1 cellular context compared by ENCODE assay signal in the genomic region with DNA sequence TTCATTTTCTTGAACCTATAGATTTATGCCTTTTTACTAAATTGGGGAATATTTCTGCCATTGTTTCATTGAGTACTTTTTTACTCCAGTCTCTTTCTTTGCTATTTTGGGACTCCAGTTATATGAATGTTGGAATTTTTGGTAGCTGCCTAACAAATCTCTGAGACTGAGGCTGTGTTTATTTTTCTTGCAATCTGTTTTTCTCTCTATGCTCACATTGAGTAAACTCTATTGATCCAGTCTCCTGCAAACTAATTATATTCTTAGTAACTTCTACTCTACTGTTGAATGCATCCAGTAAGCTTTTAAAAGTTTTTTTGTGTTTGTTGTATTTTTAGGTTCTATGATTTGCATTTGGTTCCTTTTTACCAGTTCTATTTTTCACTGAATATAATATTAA.
TF ChIP-seq lines count a peak whose summit lies in the region.

No MANE protein-coding gene starts in this region.

TF ChIP-seq in WTC11, 78 proteins besides CTCF, POLR2A, EP300 and RAD21 (continued from another document):
- no peak for TF ChIP-seq ETV6 (CRISPR knock-in tag; IDR thresholded peaks at IDR 0.05)
- TF ChIP-seq, protein P1, sequence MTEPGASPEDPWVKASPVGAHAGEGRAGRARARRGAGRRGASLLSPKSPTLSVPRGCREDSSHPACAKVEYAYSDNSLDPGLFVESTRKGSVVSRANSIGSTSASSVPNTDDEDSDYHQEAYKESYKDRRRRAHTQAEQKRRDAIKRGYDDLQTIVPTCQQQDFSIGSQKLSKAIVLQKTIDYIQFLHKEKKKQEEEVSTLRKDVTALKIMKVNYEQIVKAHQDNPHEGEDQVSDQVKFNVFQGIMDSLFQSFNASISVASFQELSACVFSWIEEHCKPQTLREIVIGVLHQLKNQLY (CRISPR knock-in tag; IDR thresholded peaks at IDR 0.05) = no peak
- no peak for TF ChIP-seq TCF7 (CRISPR knock-in tag; IDR thresholded peaks at IDR 0.05; ENCODE audit: low read depth)
- TF ChIP-seq, protein P2, sequence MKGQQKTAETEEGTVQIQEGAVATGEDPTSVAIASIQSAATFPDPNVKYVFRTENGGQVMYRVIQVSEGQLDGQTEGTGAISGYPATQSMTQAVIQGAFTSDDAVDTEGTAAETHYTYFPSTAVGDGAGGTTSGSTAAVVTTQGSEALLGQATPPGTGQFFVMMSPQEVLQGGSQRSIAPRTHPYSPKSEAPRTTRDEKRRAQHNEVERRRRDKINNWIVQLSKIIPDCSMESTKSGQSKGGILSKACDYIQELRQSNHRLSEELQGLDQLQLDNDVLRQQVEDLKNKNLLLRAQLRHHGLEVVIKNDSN (CRISPR knock-in tag; IDR thresholded peaks at IDR 0.05) = no peak
- TF ChIP-seq, protein P3, sequence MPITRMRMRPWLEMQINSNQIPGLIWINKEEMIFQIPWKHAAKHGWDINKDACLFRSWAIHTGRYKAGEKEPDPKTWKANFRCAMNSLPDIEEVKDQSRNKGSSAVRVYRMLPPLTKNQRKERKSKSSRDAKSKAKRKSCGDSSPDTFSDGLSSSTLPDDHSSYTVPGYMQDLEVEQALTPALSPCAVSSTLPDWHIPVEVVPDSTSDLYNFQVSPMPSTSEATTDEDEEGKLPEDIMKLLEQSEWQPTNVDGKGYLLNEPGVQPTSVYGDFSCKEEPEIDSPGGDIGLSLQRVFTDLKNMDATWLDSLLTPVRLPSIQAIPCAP (CRISPR knock-in tag; IDR thresholded peaks at IDR 0.05) = no peak
- TF ChIP-seq TEAD1 (CRISPR knock-in tag; IDR thresholded peaks at IDR 0.05) = no peak
- no peak for TF ChIP-seq ZNF317 (CRISPR knock-in tag; IDR thresholded peaks at IDR 0.05; ENCODE audit: borderline replicate concordance, low read depth)
- TF ChIP-seq, protein P4, sequence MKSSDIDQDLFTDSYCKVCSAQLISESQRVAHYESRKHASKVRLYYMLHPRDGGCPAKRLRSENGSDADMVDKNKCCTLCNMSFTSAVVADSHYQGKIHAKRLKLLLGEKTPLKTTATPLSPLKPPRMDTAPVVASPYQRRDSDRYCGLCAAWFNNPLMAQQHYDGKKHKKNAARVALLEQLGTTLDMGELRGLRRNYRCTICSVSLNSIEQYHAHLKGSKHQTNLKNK (CRISPR knock-in tag; IDR thresholded peaks at IDR 0.05) = no peak
- no peak for TF ChIP-seq ZNF121 (CRISPR knock-in tag; IDR thresholded peaks at IDR 0.05)
- TF ChIP-seq RORB (CRISPR knock-in tag; IDR thresholded peaks at IDR 0.05) = no peak
- no peak for TF ChIP-seq ZNF232 (CRISPR knock-in tag; IDR thresholded peaks at IDR 0.05)
- TF ChIP-seq, protein P5, sequence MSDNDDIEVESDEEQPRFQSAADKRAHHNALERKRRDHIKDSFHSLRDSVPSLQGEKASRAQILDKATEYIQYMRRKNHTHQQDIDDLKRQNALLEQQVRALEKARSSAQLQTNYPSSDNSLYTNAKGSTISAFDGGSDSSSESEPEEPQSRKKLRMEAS (CRISPR knock-in tag; IDR thresholded peaks at IDR 0.05) = no peak
